Comparison of ENCODE assay signal across 10 cellular contexts in the genomic region with DNA sequence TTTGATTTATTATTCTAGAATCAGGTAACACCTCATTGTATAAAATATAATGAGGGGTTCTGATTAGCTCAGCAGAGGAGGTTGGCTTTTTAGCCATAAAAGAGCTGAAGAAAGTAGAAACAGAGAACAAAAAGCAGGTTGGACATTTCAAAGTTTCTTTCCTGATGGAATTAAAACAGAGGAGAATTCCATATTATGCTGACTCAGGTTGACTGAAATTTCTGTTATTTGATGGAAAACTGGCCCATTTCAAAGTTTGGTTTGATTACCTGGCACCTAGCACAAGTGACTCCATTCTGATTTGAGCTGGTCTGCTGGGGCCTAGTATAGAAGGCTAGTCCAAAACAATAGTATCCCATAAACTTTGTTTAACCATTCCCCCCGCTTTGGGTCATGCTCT. TPM values are rescaled to one million over a fixed set of nuclear protein-coding genes. Genes with fewer than 3 reads are reported as not detected.
"Had no signal": no experiment of that assay in that cellular context is flagged by ENCODE, and none has a peak within 500 bp of the region (broad histone marks: within the 10 kb centered on the region; RNA-seq: fewer than 3 reads in every experiment).

No MANE protein-coding gene starts in this region.

- H3K4me3 Mint-ChIP-seq: H9 had no signal

- H3K27ac ChIP-seq: GM23248, KMS-11 had no signal

- H2AFZ ChIP-seq: GM23248 had no signal

- H3K4me3 ChIP-seq: GM23248 had no signal

- H3K27ac Mint-ChIP-seq: H9 had no signal

- FAIRE-seq: H54, HTR-8/SVneo had no signal

- DNase-seq: GM23248, GOT3, H9, HCEC 1CT, Karpas-422, KBM-7 had no signal

- H3K9ac ChIP-seq: GM23248, KMS-11 had no signal

- H3K4me1 Mint-ChIP-seq: H9 had no signal

- H3K9me3 Mint-ChIP-seq: H9 had no signal

- H3K4me2 ChIP-seq: KMS-11 had no signal

RNA-seq across cellular contexts. Expression of a gene that starts 24.9 kb away (rescaled TPM):
- total RNA-seq: GM23248, H9, HT-29 had no signal
- polyA plus RNA-seq: GM23248 had no signal

RNA-seq across cellular contexts. Expression of a gene that starts 37.7 kb away (rescaled TPM):
- total RNA-seq: GM23248, H9, HT-29 had no signal
- polyA plus RNA-seq: GM23248 had no signal
